12 cellular contexts compared by ENCODE assay signal in genomic region chr7:55567495-55568070, GRCh38. TPM values are rescaled to one million over a fixed set of nuclear protein-coding genes. Genes with fewer than 3 reads are reported as not detected.
A peak's percentile ranks its signal among the peaks of the same experiment; 100 is the strongest.
DNase-seq lines count a peak whose midpoint lies in the region; ATAC-seq, FAIRE-seq and TF ChIP-seq lines count a peak whose summit lies in the region.
"Had no signal": no experiment of that assay in that cellular context is flagged by ENCODE, and none has a peak within 500 bp of the region (broad histone marks: within the 10 kb centered on the region; RNA-seq: fewer than 3 reads in every experiment).

No MANE protein-coding gene starts in this region.

- intact Hi-C loops in left cardiac atrium (cut with DNase I), result no loop called here
- intact Hi-C loops in right cardiac atrium (cut with DNase I), result no loop called here

- H3K9ac ChIP-seq in BLaER1 treated with 17β-estradiol and CSF1 and Interleukin-3, amounts not matched to agents 10 nM and 100 nM, result no peak overlapping the region

- no peaks in the 10 kb centered on the region for H3K27me3 ChIP-seq in BLaER1 treated with 17β-estradiol and CSF1 and Interleukin-3, amounts not matched to agents 10 nM and 100 nM
- no peaks in the 10 kb centered on the region for H3K27me3 ChIP-seq in right cardiac atrium (ENCODE audit: control insufficient read depth, insufficient read depth)

- H4K20me1 ChIP-seq in BLaER1 treated with 17β-estradiol and CSF1 and Interleukin-3, amounts not matched to agents 10 nM and 100 nM, result peaks cover 52 to 84% (median 74%) of the 10 kb centered on the region in 11 experiments; a peak in 21 of 22 replicates

- ATAC-seq in left cardiac atrium (no peak), GM21619 (IDR thresholded peaks at IDR 0.05; ENCODE audit: unreplicated experiment) (no peak), right cardiac atrium (no peak)
- ATAC-seq: Panc1 had no signal

- DNase-seq in GM12892 (ENCODE audit: insufficient read length) (no peak), NCI-H69 (lab: John Stamatoyannopoulos, UW) (peak; percentile 89), islet precursor cell (peak; percentile 31), A172 (ENCODE audit: low spot score) (no peak), left cardiac atrium (no peak), right cardiac atrium (no peak)
- DNase-seq: GOT3, nephron progenitor cell had no signal

- FAIRE-seq in GM12892 (lab: Jason Lieb, UNC), result no peak
- FAIRE-seq: endothelial cell of umbilical vein had no signal

- 80% methylated on average over 4 of the region's 4 CpGs for WGBS in right cardiac atrium

- TF ChIP-seq POLR2A in GM12892 (IDR thresholded peaks at IDR 0.05; ENCODE audit: low read depth, low read length), result peak; percentile 16; the same call in 1 of the 2 replicates

- H3K27ac ChIP-seq in BLaER1 treated with 17β-estradiol and CSF1 and Interleukin-3, amounts not matched to agents 10 nM and 100 nM, result no peak overlapping the region
- H3K27ac ChIP-seq in right cardiac atrium (ENCODE audit: low read length), result no peak overlapping the region

- no peaks in the 10 kb centered on the region for H3K9me3 ChIP-seq in BLaER1 treated with 17β-estradiol and CSF1 and Interleukin-3, amounts not matched to agents 10 nM and 100 nM (replicated peaks in 1 of 11)
- H3K9me3 ChIP-seq in right cardiac atrium (ENCODE audit: control insufficient read depth, low read length), result no peaks in the 10 kb centered on the region

- H3K4me2 ChIP-seq in BLaER1 treated with 17β-estradiol and CSF1 and Interleukin-3, amounts not matched to agents 10 nM and 100 nM, result peak overlapping the region in 7 of 11 experiments; percentile 1 to 99 (median 17); a peak in 3 of 22 replicates

- no peak overlapping the region for H3K4me3 ChIP-seq in BLaER1 treated with 17β-estradiol and CSF1 and Interleukin-3, amounts not matched to agents 10 nM and 100 nM
- no peak overlapping the region for H3K4me3 ChIP-seq in right cardiac atrium (ENCODE audit: low read length)

- peaks cover 0 to 13% (median 0%) of the 10 kb centered on the region in 11 experiments; a peak in 4 of 22 replicates for H3K36me3 ChIP-seq in BLaER1 treated with 17β-estradiol and CSF1 and Interleukin-3, amounts not matched to agents 10 nM and 100 nM

- peaks cover 44 to 70% (median 58%) of the 10 kb centered on the region in 10 experiments for H3K4me1 ChIP-seq in BLaER1 treated with 17β-estradiol and CSF1 and Interleukin-3, amounts not matched to agents 10 nM and 100 nM
- H3K4me1 ChIP-seq in right cardiac atrium (ENCODE audit: control insufficient read depth, insufficient read depth, low read length), result peaks cover 10% of the 10 kb centered on the region

RNA-seq across cellular contexts. Expression of gene VOPP1, which starts 4.7 kb away (rescaled TPM):
- polyA plus RNA-seq in GM12892 (2012; ENCODE audit: missing spikeins), result 210 TPM
- total RNA-seq in A172 (2014; rRNA removed; shearing (Covaris generic)), result 112 and 129 TPM in 2 replicates
- total RNA-seq in left cardiac atrium, result 10 to 100 TPM; 28.9 to 32.2 TPM
- total RNA-seq in right cardiac atrium, result 10 to 100 TPM; 19.0 to 21.8 (median 21.0) TPM
- polyA plus RNA-seq in right cardiac atrium, result 12.7 TPM

Comparison
In these comparisons a context has a peak if more than half of its experiments do, and no peak if none do; other contexts are left out.
1. DNase-seq: peak in NCI-H69 (single experiment) and islet precursor cell (single experiment); none in GM12892 (single experiment), A172 (single experiment), left cardiac atrium (single experiment) and right cardiac atrium (0 of 3).